Comparison of ENCODE assay signal across 16 cellular contexts in the genomic region with DNA sequence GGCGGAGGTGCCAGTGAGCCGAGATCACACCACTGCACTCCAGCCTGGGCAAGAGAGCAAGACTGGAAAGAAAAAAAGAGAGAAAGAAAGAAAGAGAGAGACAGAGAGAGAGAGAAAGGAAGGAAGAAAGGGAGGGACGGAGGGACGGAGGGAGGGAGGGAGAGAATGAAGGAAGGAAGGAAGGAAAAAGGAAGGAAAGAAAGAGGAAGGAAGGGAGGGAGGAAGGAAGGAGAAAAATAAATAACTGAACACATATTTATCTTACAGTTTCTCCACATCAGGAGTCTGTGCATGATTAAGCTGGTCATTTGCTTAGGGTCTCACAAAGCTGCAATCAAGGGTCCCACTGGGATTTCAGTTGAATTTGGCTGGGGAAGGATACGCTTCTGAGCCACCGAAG.
"Had no signal": no experiment of that assay in that cellular context is flagged by ENCODE, and none has a peak within 500 bp of the region (broad histone marks: within the 10 kb centered on the region; RNA-seq: fewer than 3 reads in every experiment).

No MANE protein-coding gene starts in this region.

- H3K9me3 ChIP-seq: heart left ventricle, mucosa of descending colon, ovary, right atrium auricular region, tibial artery, upper lobe of right lung, vagina had no signal

- H3K36me3 ChIP-seq: heart left ventricle, ovary, right atrium auricular region, tibial artery, upper lobe of right lung, vagina had no signal

- H3K27me3 ChIP-seq: ovary, vagina had no signal

- H3K27ac ChIP-seq: dorsolateral prefrontal cortex, heart left ventricle, ovary, right atrium auricular region, tibial artery, upper lobe of right lung, vagina had no signal

- H3K4me3 ChIP-seq: dorsolateral prefrontal cortex, heart left ventricle, mucosa of descending colon, ovary, right atrium auricular region, tibial artery, upper lobe of right lung, vagina had no signal

- ATAC-seq: esophagus mucosa; heart left ventricle; mucosa of descending colon; naive thymus-derived CD8-positive, alpha-beta T cell; stimulated activated naive CD8-positive, alpha-beta T cell treated with anti-CD3 and anti-CD28 coated beads, Interleukin-15, Interleukin-2, amounts not matched to agents 100 U/mL and 50 U/mL, for 24 hours; upper lobe of right lung had no signal

- DNase-seq: cortex of kidney; dorsolateral prefrontal cortex; effector memory CD4-positive, alpha-beta T cell; heart left ventricle; islet precursor cell; mammary epithelial cell; mucosa of descending colon; naive thymus-derived CD8-positive, alpha-beta T cell; ovary; stimulated activated CD4-positive, alpha-beta T cell treated with anti-CD3 and anti-CD28 coated beads, Interleukin-2, amount 100 ng/mL, for 48 hours; stimulated activated naive CD8-positive, alpha-beta T cell treated with anti-CD3 and anti-CD28 coated beads, Interleukin-15, Interleukin-2, amounts not matched to agents 100 U/mL and 50 U/mL, for 24 hours; tibial artery; upper lobe of right lung had no signal
